1 cellular context compared by ENCODE assay signal in genomic region chr6:89817481-89817880, GRCh38.
TF ChIP-seq lines count a peak whose summit lies in the region.

No MANE protein-coding gene starts in this region.

TF ChIP-seq in WTC11, 78 proteins besides CTCF, POLR2A, EP300 and RAD21 (continued from another document):
- no peak; the same call in 1 of the 2 replicates for TF ChIP-seq SP1 (CRISPR knock-in tag; conservative IDR thresholded peaks at IDR 0.05)
- no peak for TF ChIP-seq NFATC4 (CRISPR knock-in tag; IDR thresholded peaks at IDR 0.05)
TF ChIP-seq in WTC11: peak in this region for 6.
